Comparison of ENCODE assay signal across 1 cellular context in genomic region chr12:124863409-124864325, GRCh38.
TF ChIP-seq lines count a peak whose summit lies in the region.

Gene SCARB1, minus strand, starts transcription at chr12:124863864. Its CDS starts 144 bp downstream, at chr12:124863720.

TF ChIP-seq in K562, 482 proteins besides CTCF, POLR2A, EP300 and RAD21 (continued from another document and continues in another):
- TF ChIP-seq MGA (IDR thresholded peaks at IDR 0.05) (peak; percentile 79), BRF1 (IDR thresholded peaks at IDR 0.05; ENCODE audit: borderline replicate concordance, extremely low read depth, insufficient read length) (no peak), FOXO4 (CRISPR knock-in tag; IDR thresholded peaks at IDR 0.05) (peak; percentile 54; the same call in 1 of the 2 replicates), ZNF436 (CRISPR knock-in tag; IDR thresholded peaks at IDR 0.05) (no peak), EWSR1 (IDR thresholded peaks at IDR 0.05; ENCODE audit: borderline replicate concordance, low read depth, partially characterized antibody) (no peak), ZNF584 (CRISPR knock-in tag; IDR thresholded peaks at IDR 0.05; ENCODE audit: low read depth) (no peak), SFPQ (IDR thresholded peaks at IDR 0.05; ENCODE audit: low read depth, low read length) (no peak), NELFE (IDR thresholded peaks at IDR 0.05; ENCODE audit: insufficient read depth, insufficient read length) (no peak), BCLAF1 (IDR thresholded peaks at IDR 0.05; ENCODE audit: borderline replicate concordance in 1 of 2, control insufficient read depth in 1 of 2, low read depth in 2 of 2, low read length in 1 of 2) (0 out of 4 replicates have a peak, but pooled peaks of 1 of the 2 experiments have one; percentile 20), KLF6 (CRISPR knock-in tag; IDR thresholded peaks at IDR 0.05; ENCODE audit: borderline replicate concordance) (0 out of 2 replicates have a peak, but pooled peaks have one; percentile 36), RNF2 (IDR thresholded peaks at IDR 0.05) (0 out of 2 replicates have a peak, but pooled peaks have one; percentile 11), ZNF639 (CRISPR knock-in tag; conservative IDR thresholded peaks at IDR 0.05 in 1 of 2, IDR thresholded peaks at IDR 0.05 in 1 of 2) (peak in 1 of 2 experiments; percentile 61; a peak in 1 of 4 replicates), ARID2 (IDR thresholded peaks at IDR 0.05) (peak; percentile 40; the same call in 1 of the 2 replicates), PHF21A (IDR thresholded peaks at IDR 0.05; ENCODE audit: borderline replicate concordance, low read depth) (no peak), MLLT1 (IDR thresholded peaks at IDR 0.05) (peak in 1 of 2 experiments; percentile 56; a peak in 1 of 4 replicates), JUN (IDR thresholded peaks at IDR 0.05; ENCODE audit: borderline replicate concordance, low read depth, low read length) (no peak), JUN (CRISPR knock-in tag; IDR thresholded peaks at IDR 0.05; ENCODE audit: borderline replicate concordance) (0 out of 2 replicates have a peak, but pooled peaks have one; percentile 67), CTCFL (IDR thresholded peaks at IDR 0.05; ENCODE audit: borderline replicate concordance, insufficient read depth, low read depth, low read length, poor library complexity, severe bottlenecking) (peak; percentile 33), ZNF282 (CRISPR knock-in tag; IDR thresholded peaks at IDR 0.05) (0 out of 2 replicates have a peak, but pooled peaks have one; percentile 71), ZNF24 (IDR thresholded peaks at IDR 0.05) (0 out of 2 replicates have a peak, but pooled peaks have one; percentile 8), NONO (IDR thresholded peaks at IDR 0.05; ENCODE audit: low read depth in 2 of 2, low read length in 1 of 2) (peak; percentile 74 to 76; a peak in 2 of 4 replicates), MTA2 (IDR thresholded peaks at IDR 0.05; ENCODE audit: low read depth) (peak; percentile 9; the same call in 1 of the 2 replicates), SMARCA4 (IDR thresholded peaks at IDR 0.05) (peak; percentile 82), MAX (CRISPR knock-in tag; IDR thresholded peaks at IDR 0.05) (peak; percentile 68; the same call in 1 of the 2 replicates), CHD1 (IDR thresholded peaks at IDR 0.05; ENCODE audit: low read length) (peak; percentile 97), TEAD1 (CRISPR knock-in tag; IDR thresholded peaks at IDR 0.05) (peak in 1 of 2 experiments; percentile 66; a peak in 2 of 4 replicates), YY1 (IDR thresholded peaks at IDR 0.05; ENCODE audit: borderline replicate concordance in 1 of 3, control insufficient read depth in 1 of 3, extremely low read depth in 1 of 3, insufficient read depth in 3 of 3, insufficient read length in 1 of 3, insufficient replicate concordance in 2 of 3, low read depth in 1 of 3, low read length in 2 of 3) (peak in 2 of 3 experiments; percentile 88 to 89), CHD4 (IDR thresholded peaks at IDR 0.05; ENCODE audit: insufficient read depth, insufficient replicate concordance, low read depth, low read length, poor library complexity, severe bottlenecking) (no peak), NRF1 (conservative IDR thresholded peaks at IDR 0.05 in 1 of 2, IDR thresholded peaks at IDR 0.05 in 1 of 2) (peak; percentile 61 to 66)
